11 cellular contexts compared by ENCODE assay signal in genomic region chr11:32426819-32427615, GRCh38. TPM values are rescaled to one million over a fixed set of nuclear protein-coding genes. Genes with fewer than 3 reads are reported as not detected.
DNase-seq lines count a peak whose midpoint lies in the region; ATAC-seq and TF ChIP-seq lines count a peak whose summit lies in the region.
"Had no signal": no experiment of that assay in that cellular context is flagged by ENCODE, and none has a peak within 500 bp of the region (broad histone marks: within the 10 kb centered on the region; RNA-seq: fewer than 3 reads in every experiment).

No MANE protein-coding gene starts in this region.

- POLR2A ChIA-PET in activated CD4-positive, alpha-beta T cell treated with anti-CD3 and anti-CD28 coated beads for 36 hours (lab: Charles Lee), result no interaction called here

- H3K36me3 ChIP-seq in stomach, result no peaks in the 10 kb centered on the region

- peaks cover 0 to 7% (median 0%) of the 10 kb centered on the region in 4 donors for H3K9me3 ChIP-seq in stomach

- WGBS in stomach, 5 donors, result 3 to 5% (median 4%) methylated on average over 28 to 59 of the region's 59 CpGs

- intact Hi-C loops in activated CD4-positive, alpha-beta T cell treated with anti-CD3 and anti-CD28 coated beads for 36 hours (cut with DNase I, micrococcal nuclease), result loop anchor here in 1 of 2 experiments (5.0 kb wide), 1 partner anchor 95 kb away; no protein-coding TSS in a partner anchor
- intact Hi-C loops in stomach (cut with DNase I; ENCODE audit: low total_unique reads), result no loop called here

- peak overlapping the region in 3 of 4 donors; percentile 9 to 32 (median 18) for H3K4me3 ChIP-seq in stomach

- no peak for TF ChIP-seq POLR2A in stomach (IDR thresholded peaks at IDR 0.05)

- peaks cover 33 to 98% (median 64%) of the 10 kb centered on the region in 3 donors for H3K27me3 ChIP-seq in stomach

- H3K27me3 Mint-ChIP-seq in activated CD4-positive, alpha-beta T cell treated with anti-CD3 and anti-CD28 coated beads for 36 hours, result peaks cover 66% of the 10 kb centered on the region
- peaks cover 93% of the 10 kb centered on the region for H3K27me3 Mint-ChIP-seq in central memory CD8-positive, alpha-beta T cell

- TF ChIP-seq EP300 in stomach (IDR thresholded peaks at IDR 0.05), result no peak

- ATAC-seq in activated CD4-positive, alpha-beta T cell treated with anti-CD3 and anti-CD28 coated beads for 36 hours, result no peak
- no peak for ATAC-seq in central memory CD8-positive, alpha-beta T cell (replicated peaks; ENCODE audit: extremely low read depth, poor library complexity, severe bottlenecking)
- no peak for ATAC-seq in HG02884 (IDR thresholded peaks at IDR 0.05; ENCODE audit: unreplicated experiment)
- ATAC-seq in GM21786 (IDR thresholded peaks at IDR 0.05; ENCODE audit: unreplicated experiment), result no peak
- ATAC-seq: activated CD8-positive, alpha-beta memory T cell treated with anti-CD3 and anti-CD28 coated beads, Interleukin-2, amount 10 ng/mL, durations not matched to agents 7 days and 5 days had no signal

- no peaks in the 10 kb centered on the region for H3K9me3 Mint-ChIP-seq in activated CD4-positive, alpha-beta T cell treated with anti-CD3 and anti-CD28 coated beads for 36 hours (ENCODE audit: low read depth)
- H3K9me3 Mint-ChIP-seq in central memory CD8-positive, alpha-beta T cell, result no peaks in the 10 kb centered on the region

- CTCF ChIA-PET in activated CD4-positive, alpha-beta T cell treated with anti-CD3 and anti-CD28 coated beads for 36 hours (lab: Charles Lee), result no interaction called here

- H3K4me3 Mint-ChIP-seq in activated CD4-positive, alpha-beta T cell treated with anti-CD3 and anti-CD28 coated beads for 36 hours, result no peak overlapping the region
- peak overlapping the region; percentile 37 for H3K4me3 Mint-ChIP-seq in central memory CD8-positive, alpha-beta T cell
- H3K4me3 Mint-ChIP-seq: activated CD8-positive, alpha-beta memory T cell treated with anti-CD3 and anti-CD28 coated beads, Interleukin-2, amount 10 ng/mL, durations not matched to agents 7 days and 5 days had no signal

- peak; percentile 35 for DNase-seq in activated CD4-positive, alpha-beta T cell treated with anti-CD3 and anti-CD28 coated beads for 36 hours
- DNase-seq in activated CD4-positive, alpha-beta T cell treated with anti-CD3 and anti-CD28 coated beads for 4 hours, result no peak
- DNase-seq in central memory CD8-positive, alpha-beta T cell (ENCODE audit: low spot score in 2 of 2), result no peak
- DNase-seq in iPS-NIHi11 (ENCODE audit: low spot score), result peak; percentile 62
- DNase-seq in stomach, result no peak
- no peak for DNase-seq in T-helper 9 cell
- DNase-seq: activated CD8-positive, alpha-beta memory T cell treated with anti-CD3 and anti-CD28 coated beads, Interleukin-2, amount 10 ng/mL, durations not matched to agents 7 days and 5 days; NCI-H510A had no signal

- peaks cover 0 to 34% (median 24%) of the 10 kb centered on the region in 4 donors for H3K4me1 ChIP-seq in stomach

- no peak overlapping the region for H3K27ac ChIP-seq in stomach

- H3K36me3 Mint-ChIP-seq in activated CD4-positive, alpha-beta T cell treated with anti-CD3 and anti-CD28 coated beads for 36 hours (ENCODE audit: low read depth), result no peaks in the 10 kb centered on the region
- peaks cover 2% of the 10 kb centered on the region for H3K36me3 Mint-ChIP-seq in central memory CD8-positive, alpha-beta T cell (ENCODE audit: insufficient read depth)
- H3K36me3 Mint-ChIP-seq: activated CD8-positive, alpha-beta memory T cell treated with anti-CD3 and anti-CD28 coated beads, Interleukin-2, amount 10 ng/mL, durations not matched to agents 7 days and 5 days had no signal

- H3K4me1 Mint-ChIP-seq in activated CD4-positive, alpha-beta T cell treated with anti-CD3 and anti-CD28 coated beads for 36 hours, result peaks cover 9% of the 10 kb centered on the region
- no peaks in the 10 kb centered on the region for H3K4me1 Mint-ChIP-seq in central memory CD8-positive, alpha-beta T cell
- H3K4me1 Mint-ChIP-seq: activated CD8-positive, alpha-beta memory T cell treated with anti-CD3 and anti-CD28 coated beads, Interleukin-2, amount 10 ng/mL, durations not matched to agents 7 days and 5 days had no signal

- no peak for TF ChIP-seq CTCF in stomach (IDR thresholded peaks at IDR 0.05)

- no peak overlapping the region for H3K27ac Mint-ChIP-seq in activated CD4-positive, alpha-beta T cell treated with anti-CD3 and anti-CD28 coated beads for 36 hours
- no peak overlapping the region for H3K27ac Mint-ChIP-seq in central memory CD8-positive, alpha-beta T cell (ENCODE audit: low read depth)
- H3K27ac Mint-ChIP-seq: activated CD8-positive, alpha-beta memory T cell treated with anti-CD3 and anti-CD28 coated beads, Interleukin-2, amount 10 ng/mL, durations not matched to agents 7 days and 5 days had no signal

RNA-seq across cellular contexts. Expression of gene WT1, which starts 8.3 kb away (rescaled TPM):
- not detected for total RNA-seq in activated CD4-positive, alpha-beta T cell treated with anti-CD3 and anti-CD28 coated beads for 36 hours
- total RNA-seq in stomach, result 1 to 10 TPM in 1 of 5 donors, not detected in 4; 3.1 TPM
- polyA plus RNA-seq in stomach, result under 1 TPM in 1 of 3 donors, not detected in 2; 0.31 TPM
- total RNA-seq: activated CD8-positive, alpha-beta memory T cell treated with anti-CD3 and anti-CD28 coated beads, Interleukin-2, amount 10 ng/mL, durations not matched to agents 7 days and 5 days; H4 had no signal

Comparison
In these comparisons a context has a peak if more than half of its experiments do, and no peak if none do; other contexts are left out.
1. DNase-seq: peak in activated CD4-positive, alpha-beta T cell treated with anti-CD3 and anti-CD28 coated beads for 36 hours (single experiment) and iPS-NIHi11 (single experiment); none in activated CD4-positive, alpha-beta T cell treated with anti-CD3 and anti-CD28 coated beads for 4 hours (0 of 2), central memory CD8-positive, alpha-beta T cell (0 of 2), stomach (single experiment) and T-helper 9 cell (single experiment).